Comparison of ENCODE assay signal across 9 cellular contexts in genomic region chr14:95496111-95496681, GRCh38. TPM values are rescaled to one million over a fixed set of nuclear protein-coding genes. Genes with fewer than 3 reads are reported as not detected.
DNase-seq lines count a peak whose midpoint lies in the region; ATAC-seq and TF ChIP-seq lines count a peak whose summit lies in the region.
"Had no signal": no experiment of that assay in that cellular context is flagged by ENCODE, and none has a peak within 500 bp of the region (broad histone marks: within the 10 kb centered on the region; RNA-seq: fewer than 3 reads in every experiment).

No MANE protein-coding gene starts in this region.

- peaks cover 24% of the 10 kb centered on the region for H3K36me3 Mint-ChIP-seq in CD4-positive, alpha-beta T cell (ENCODE audit: low read depth)
- peaks cover 46% of the 10 kb centered on the region for H3K36me3 Mint-ChIP-seq in T-helper 2 cell treated with Interferon-gamma antibody and Interleukin-4, amounts not matched to agents 5 μg/mL and 100 μg/mL, for 36 hours (ENCODE audit: low read depth)

- H3K9me3 ChIP-seq in CD4-positive, alpha-beta T cell (ENCODE audit: control insufficient read depth, low read length) = no peaks in the 10 kb centered on the region

- no peak overlapping the region for H3K4me3 ChIP-seq in mesendoderm (ENCODE audit: low read length)

- POLR2A ChIA-PET in CD4-positive, alpha-beta T cell (lab: Charles Lee) = interaction anchor here (0.7 to 2.2 kb wide), 7 partner anchors 11 to 34 kb away, joined by 3 to 13 read pairs (median 4); partner anchors contain the start of gene SYNE3

- peak overlapping the region; percentile 11 for H3K56ac ChIP-seq in mesendoderm (ENCODE audit: low read length)

- H4K8ac ChIP-seq in mesendoderm (ENCODE audit: low read depth, low read length) = no peak overlapping the region

- H3K4me1 ChIP-seq in mesendoderm (ENCODE audit: control insufficient read depth, low read depth, low read length) = peaks cover 9% of the 10 kb centered on the region

- H3K27ac Mint-ChIP-seq in CD4-positive, alpha-beta T cell = peak overlapping the region; percentile 68
- H3K27ac Mint-ChIP-seq in T-helper 2 cell treated with Interferon-gamma antibody and Interleukin-4, amounts not matched to agents 5 μg/mL and 100 μg/mL, for 36 hours = peak overlapping the region; percentile 82

- no peak overlapping the region for H3K27ac ChIP-seq in CD4-positive, alpha-beta T cell (ENCODE audit: low read depth, low read length)
- peak overlapping the region; percentile 4 for H3K27ac ChIP-seq in mesendoderm (ENCODE audit: low read depth, low read length)

- no peak overlapping the region for H4K5ac ChIP-seq in mesendoderm (ENCODE audit: low read length)

- intact Hi-C loops in CD4-positive, alpha-beta T cell (cut with DNase I, micrococcal nuclease) = loop anchor here in 1 of 2 experiments (5.0 kb wide), 1 partner anchor 34 kb away; no protein-coding TSS in a partner anchor

- no peaks in the 10 kb centered on the region for H3K27me3 Mint-ChIP-seq in CD4-positive, alpha-beta T cell
- no peaks in the 10 kb centered on the region for H3K27me3 Mint-ChIP-seq in T-helper 2 cell treated with Interferon-gamma antibody and Interleukin-4, amounts not matched to agents 5 μg/mL and 100 μg/mL, for 36 hours (ENCODE audit: low read depth)

- H3K4me3 Mint-ChIP-seq in CD4-positive, alpha-beta T cell = peak overlapping the region; percentile 23
- peak overlapping the region; percentile 77 for H3K4me3 Mint-ChIP-seq in T-helper 2 cell treated with Interferon-gamma antibody and Interleukin-4, amounts not matched to agents 5 μg/mL and 100 μg/mL, for 36 hours

- no peak for DNase-seq in CD4-positive, alpha-beta T cell
- DNase-seq in T-helper 2 cell treated with Interferon-gamma antibody and Interleukin-4, amounts not matched to agents 5 μg/mL and 100 μg/mL, for 36 hours (ENCODE audit: low spot score) = no peak
- peak; percentile 83 for DNase-seq in mesendoderm
- no peak for DNase-seq in NCI-H1436 treated with DMSO at 0.1 percent for 48 hours (lab: John Stamatoyannopoulos, UW)
- DNase-seq in ureter (ENCODE audit: low spot score) = no peak
- DNase-seq in stimulated activated CD4-positive, alpha-beta T cell treated with anti-CD3 and anti-CD28 coated beads, Interleukin-4, amount 100 ng/mL, for 4 hours = no peak
- DNase-seq: SHP77 had no signal

- H3K79me2 ChIP-seq in mesendoderm (ENCODE audit: control insufficient read depth, insufficient read depth, low read length) = no peaks in the 10 kb centered on the region

- TF ChIP-seq CTCF in CD4-positive, alpha-beta T cell (IDR thresholded peaks at IDR 0.05) = no peak

- no peaks in the 10 kb centered on the region for H3K79me1 ChIP-seq in mesendoderm (ENCODE audit: low read length)

- WGBS in mesendoderm (ENCODE audit: extremely low coverage, insufficient coverage, low lambda C conversion rate) = no CpG with 5 or more reads among the region's 4 CpGs

- H2BK15ac ChIP-seq in mesendoderm (replicated peaks; ENCODE audit: low read depth) = no peak overlapping the region

- H3K36me3 ChIP-seq in mesendoderm (ENCODE audit: control insufficient read depth, insufficient read depth, low read length) = no peaks in the 10 kb centered on the region

- no peak overlapping the region for H3K9ac ChIP-seq in mesendoderm (ENCODE audit: low read length)

- H3K4ac ChIP-seq in mesendoderm (ENCODE audit: low read depth, low read length) = no peak overlapping the region

- no peak overlapping the region for H2BK120ac ChIP-seq in mesendoderm (ENCODE audit: low read depth, low read length)

- H3K18ac ChIP-seq in mesendoderm (ENCODE audit: low read length) = no peak overlapping the region

- H3K9me3 Mint-ChIP-seq in CD4-positive, alpha-beta T cell = no peaks in the 10 kb centered on the region
- peaks cover 4% of the 10 kb centered on the region for H3K9me3 Mint-ChIP-seq in T-helper 2 cell treated with Interferon-gamma antibody and Interleukin-4, amounts not matched to agents 5 μg/mL and 100 μg/mL, for 36 hours

- no peak overlapping the region for H2AK5ac ChIP-seq in mesendoderm (ENCODE audit: low read length)

- H3K4me1 Mint-ChIP-seq in CD4-positive, alpha-beta T cell (ENCODE audit: low read depth) = peaks cover 84% of the 10 kb centered on the region
- peaks cover 46% of the 10 kb centered on the region for H3K4me1 Mint-ChIP-seq in T-helper 2 cell treated with Interferon-gamma antibody and Interleukin-4, amounts not matched to agents 5 μg/mL and 100 μg/mL, for 36 hours (ENCODE audit: low read depth)

- H3K23ac ChIP-seq in mesendoderm (ENCODE audit: low read length) = no peak overlapping the region

- no peaks in the 10 kb centered on the region for H3K27me3 ChIP-seq in CD4-positive, alpha-beta T cell (ENCODE audit: control insufficient read depth, insufficient read depth, low read length)
- H3K27me3 ChIP-seq in mesendoderm (ENCODE audit: insufficient read depth, low read length, poor library complexity) = no peaks in the 10 kb centered on the region

- H3K4me2 ChIP-seq in mesendoderm (ENCODE audit: low read length) = no peak overlapping the region

- ATAC-seq in CD4-positive, alpha-beta T cell (ENCODE audit: poor library complexity) = peak; percentile 73
- ATAC-seq in GM21737 (IDR thresholded peaks at IDR 0.05; ENCODE audit: unreplicated experiment) (peak; percentile 20), HG02970 (IDR thresholded peaks at IDR 0.05; ENCODE audit: low FRiP score, unreplicated experiment) (no peak)

- CTCF ChIA-PET in CD4-positive, alpha-beta T cell (lab: Charles Lee) = interaction anchor here (1.0 to 1.1 kb wide), 5 partner anchors 17 to 33 kb away, joined by 3 to 6 read pairs (median 4); no protein-coding TSS in a partner anchor

- H2BK5ac ChIP-seq in mesendoderm (ENCODE audit: low read length) = no peak overlapping the region

RNA-seq across cellular contexts. Expression of gene SYNE3, which starts 20.3 kb away (rescaled TPM):
- total RNA-seq in CD4-positive, alpha-beta T cell = 10 to 100 TPM; 29.4 to 31.4 TPM
- 0.34 TPM for polyA plus RNA-seq in mesendoderm (2013, experiment 1 of 2)
- 0.31 TPM for polyA plus RNA-seq in mesendoderm (2013, experiment 2 of 2)
- total RNA-seq in ureter = 14.4 TPM

RNA-seq across cellular contexts. Expression of gene GLRX5, which starts 38.7 kb away (rescaled TPM):
- 10 to 100 TPM; 11.3 to 11.9 TPM for total RNA-seq in CD4-positive, alpha-beta T cell
- 71.4 TPM for polyA plus RNA-seq in mesendoderm (2013, experiment 1 of 2)
- 69.3 TPM for polyA plus RNA-seq in mesendoderm (2013, experiment 2 of 2)
- 35.9 TPM for total RNA-seq in ureter
